In genomic region chr11:111672949-111673348, GRCh38 we compare ENCODE assay signal across 15 cellular contexts.
DNase-seq lines count a peak whose midpoint lies in the region; ATAC-seq and TF ChIP-seq lines count a peak whose summit lies in the region.
"Had no signal": no experiment of that assay in that cellular context is flagged by ENCODE, and none has a peak within 500 bp of the region (broad histone marks: within the 10 kb centered on the region; RNA-seq: fewer than 3 reads in every experiment).

No MANE protein-coding gene starts in this region.

- no peak overlapping the region for H3K27ac Mint-ChIP-seq in activated naive CD4-positive, alpha-beta T cell treated with anti-CD3 and anti-CD28 coated beads, Interleukin-2, amount 50 U/mL, for 72 hours
- H3K27ac Mint-ChIP-seq in activated naive CD4-positive, alpha-beta T cell treated with anti-CD3 and anti-CD28 coated beads, Interleukin-2, amount 10 ng/mL, durations not matched to agents 7 days and 5 days: no peak overlapping the region
- H3K27ac Mint-ChIP-seq in osteocyte (ENCODE audit: unreplicated experiment): no peak overlapping the region
- H3K27ac Mint-ChIP-seq: CD8-positive, alpha-beta T cell had no signal

- H3K9me3 ChIP-seq in left lung: no peaks in the 10 kb centered on the region

- TF ChIP-seq CTCF in left lung (IDR thresholded peaks at IDR 0.05) (no peak), osteocyte (IDR thresholded peaks at IDR 0.05) (no peak)

- H3K27ac ChIP-seq in left lung: no peak overlapping the region
- H3K27ac ChIP-seq: 22Rv1, GM23248 had no signal

- no peaks in the 10 kb centered on the region for H3K9me3 Mint-ChIP-seq in activated naive CD4-positive, alpha-beta T cell treated with anti-CD3 and anti-CD28 coated beads, Interleukin-2, amount 50 U/mL, for 72 hours
- H3K9me3 Mint-ChIP-seq in activated naive CD4-positive, alpha-beta T cell treated with anti-CD3 and anti-CD28 coated beads, Interleukin-2, amount 10 ng/mL, durations not matched to agents 7 days and 5 days: no peaks in the 10 kb centered on the region
- no peaks in the 10 kb centered on the region for H3K9me3 Mint-ChIP-seq in osteocyte (ENCODE audit: unreplicated experiment)
- H3K9me3 Mint-ChIP-seq: CD8-positive, alpha-beta T cell had no signal

- H3K4me3 ChIP-seq in left lung: no peak overlapping the region
- H3K4me3 ChIP-seq: GM23248 had no signal

- no peaks in the 10 kb centered on the region for H3K27me3 Mint-ChIP-seq in activated naive CD4-positive, alpha-beta T cell treated with anti-CD3 and anti-CD28 coated beads, Interleukin-2, amount 10 ng/mL, durations not matched to agents 7 days and 5 days
- H3K27me3 Mint-ChIP-seq in osteocyte (ENCODE audit: unreplicated experiment): no peaks in the 10 kb centered on the region

- H3K4me1 ChIP-seq in left lung: no peaks in the 10 kb centered on the region

- ATAC-seq in activated naive CD4-positive, alpha-beta T cell treated with anti-CD3 and anti-CD28 coated beads, Interleukin-2, amount 50 U/mL, for 72 hours: peak; percentile 9 to 84
- peak; percentile 44 for ATAC-seq in left lung
- ATAC-seq: CD8-positive, alpha-beta T cell; HCT116 had no signal

- CTCF ChIA-PET in activated naive CD4-positive, alpha-beta T cell treated with anti-CD3 and anti-CD28 coated beads, Interleukin-2, amount 10 ng/mL, durations not matched to agents 7 days and 5 days (lab: Charles Lee): no interaction called here

- peaks cover 0 to 22% of the 10 kb centered on the region in 2 donors for H3K36me3 ChIP-seq in left lung

- peaks cover 0 to 10% of the 10 kb centered on the region in 2 donors for H3K36me3 Mint-ChIP-seq in activated naive CD4-positive, alpha-beta T cell treated with anti-CD3 and anti-CD28 coated beads, Interleukin-2, amount 50 U/mL, for 72 hours
- peaks cover 13% of the 10 kb centered on the region for H3K36me3 Mint-ChIP-seq in activated naive CD4-positive, alpha-beta T cell treated with anti-CD3 and anti-CD28 coated beads, Interleukin-2, amount 10 ng/mL, durations not matched to agents 7 days and 5 days
- peaks cover 27% of the 10 kb centered on the region for H3K36me3 Mint-ChIP-seq in osteocyte (ENCODE audit: unreplicated experiment)

- peak; percentile 7 for DNase-seq in DMS53 (lab: John Stamatoyannopoulos, UW)
- no peak for DNase-seq in DMS53 treated with DMSO at 0.1 percent for 48 hours (lab: John Stamatoyannopoulos, UW; ENCODE audit: unreplicated experiment)
- no peak for DNase-seq in activated naive CD4-positive, alpha-beta T cell treated with anti-CD3 and anti-CD28 coated beads, Interleukin-2, amount 50 U/mL, for 72 hours (ENCODE audit: low spot score in 2 of 2)
- no peak for DNase-seq in activated naive CD4-positive, alpha-beta T cell treated with anti-CD3 and anti-CD28 coated beads, Interleukin-2, amount 10 ng/mL, durations not matched to agents 7 days and 5 days
- DNase-seq in left lung: no peak
- no peak for DNase-seq in cardiac septum (ENCODE audit: low spot score)
- no peak for DNase-seq in osteocyte (ENCODE audit: extremely low spot score, unreplicated experiment)
- DNase-seq: CD8-positive, alpha-beta T cell; COR-L47; DMS153; GF-D8; GM23248 had no signal

- intact Hi-C loops in left lung (cut with DNase I) (no loop called here), cardiac septum (cut with DNase I) (no loop called here)

- peaks cover 2% of the 10 kb centered on the region for H3K4me1 Mint-ChIP-seq in activated naive CD4-positive, alpha-beta T cell treated with anti-CD3 and anti-CD28 coated beads, Interleukin-2, amount 10 ng/mL, durations not matched to agents 7 days and 5 days
- peaks cover 11% of the 10 kb centered on the region for H3K4me1 Mint-ChIP-seq in osteocyte (ENCODE audit: unreplicated experiment)
- H3K4me1 Mint-ChIP-seq: CD14-positive monocyte had no signal

- H3K4me3 Mint-ChIP-seq in activated naive CD4-positive, alpha-beta T cell treated with anti-CD3 and anti-CD28 coated beads, Interleukin-2, amount 10 ng/mL, durations not matched to agents 7 days and 5 days: no peak overlapping the region
- no peak overlapping the region for H3K4me3 Mint-ChIP-seq in osteocyte (ENCODE audit: unreplicated experiment)
- H3K4me3 Mint-ChIP-seq: CD14-positive monocyte; CD8-positive, alpha-beta T cell had no signal

- H3K27me3 ChIP-seq in left lung: no peaks in the 10 kb centered on the region
